In the genomic region with DNA sequence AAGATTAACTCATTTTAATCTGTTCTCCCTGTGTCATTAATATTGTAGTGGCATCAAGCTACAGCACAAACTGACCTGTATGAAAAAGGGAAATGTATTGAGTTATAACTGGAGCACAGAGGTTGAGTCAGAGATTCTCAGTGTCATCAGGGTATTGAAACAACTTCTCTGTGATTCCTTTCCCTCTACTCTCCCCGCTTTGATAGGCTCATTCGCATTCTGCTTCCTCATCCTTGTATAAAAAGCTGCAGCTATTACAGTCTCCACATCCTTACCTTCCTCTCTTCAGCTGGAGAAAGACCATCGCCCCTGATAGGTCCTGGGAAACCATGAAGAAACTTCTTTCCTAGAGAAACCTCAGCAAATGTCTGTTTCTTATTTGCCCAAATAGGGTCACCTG, we compare ENCODE assay signal across 1 cellular context.
TF ChIP-seq lines count a peak whose summit lies in the region.

No MANE protein-coding gene starts in this region.

TF ChIP-seq in GM23338, 12 proteins besides CTCF, POLR2A, EP300 and RAD21 (continued from another document):
- TF ChIP-seq, protein P1, sequence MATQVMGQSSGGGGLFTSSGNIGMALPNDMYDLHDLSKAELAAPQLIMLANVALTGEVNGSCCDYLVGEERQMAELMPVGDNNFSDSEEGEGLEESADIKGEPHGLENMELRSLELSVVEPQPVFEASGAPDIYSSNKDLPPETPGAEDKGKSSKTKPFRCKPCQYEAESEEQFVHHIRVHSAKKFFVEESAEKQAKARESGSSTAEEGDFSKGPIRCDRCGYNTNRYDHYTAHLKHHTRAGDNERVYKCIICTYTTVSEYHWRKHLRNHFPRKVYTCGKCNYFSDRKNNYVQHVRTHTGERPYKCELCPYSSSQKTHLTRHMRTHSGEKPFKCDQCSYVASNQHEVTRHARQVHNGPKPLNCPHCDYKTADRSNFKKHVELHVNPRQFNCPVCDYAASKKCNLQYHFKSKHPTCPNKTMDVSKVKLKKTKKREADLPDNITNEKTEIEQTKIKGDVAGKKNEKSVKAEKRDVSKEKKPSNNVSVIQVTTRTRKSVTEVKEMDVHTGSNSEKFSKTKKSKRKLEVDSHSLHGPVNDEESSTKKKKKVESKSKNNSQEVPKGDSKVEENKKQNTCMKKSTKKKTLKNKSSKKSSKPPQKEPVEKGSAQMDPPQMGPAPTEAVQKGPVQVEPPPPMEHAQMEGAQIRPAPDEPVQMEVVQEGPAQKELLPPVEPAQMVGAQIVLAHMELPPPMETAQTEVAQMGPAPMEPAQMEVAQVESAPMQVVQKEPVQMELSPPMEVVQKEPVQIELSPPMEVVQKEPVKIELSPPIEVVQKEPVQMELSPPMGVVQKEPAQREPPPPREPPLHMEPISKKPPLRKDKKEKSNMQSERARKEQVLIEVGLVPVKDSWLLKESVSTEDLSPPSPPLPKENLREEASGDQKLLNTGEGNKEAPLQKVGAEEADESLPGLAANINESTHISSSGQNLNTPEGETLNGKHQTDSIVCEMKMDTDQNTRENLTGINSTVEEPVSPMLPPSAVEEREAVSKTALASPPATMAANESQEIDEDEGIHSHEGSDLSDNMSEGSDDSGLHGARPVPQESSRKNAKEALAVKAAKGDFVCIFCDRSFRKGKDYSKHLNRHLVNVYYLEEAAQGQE (IDR thresholded peaks at IDR 0.05; ENCODE audit: unreplicated experiment) = no peak
- no peak for TF ChIP-seq CREB1 (CRISPR knock-in tag; IDR thresholded peaks at IDR 0.05; ENCODE audit: low read depth)
